In genomic region chr7:74206589-74207120, GRCh38 we compare ENCODE assay signal across 8 cellular contexts. TPM values are rescaled to one million over a fixed set of nuclear protein-coding genes. Genes with fewer than 3 reads are reported as not detected.
DNase-seq lines count a peak whose midpoint lies in the region; ATAC-seq, FAIRE-seq and TF ChIP-seq lines count a peak whose summit lies in the region.

No MANE protein-coding gene starts in this region.

- H3K36me3 Mint-ChIP-seq in CD4-positive, alpha-beta T cell (ENCODE audit: low read depth), result no peaks in the 10 kb centered on the region
- H3K36me3 Mint-ChIP-seq in activated CD4-positive, alpha-beta T cell treated with anti-CD3 and anti-CD28 coated beads, Interleukin-2, amount 10 ng/mL, durations not matched to agents 24 days and 14 days (ENCODE audit: low read depth), result no peaks in the 10 kb centered on the region

- intact Hi-C loops in CD4-positive, alpha-beta T cell (cut with DNase I, micrococcal nuclease), result loop anchor here (1.0 to 10.0 kb wide), 2 partner anchors 68 to 195 kb away; no protein-coding TSS in a partner anchor
- intact Hi-C loops in activated CD4-positive, alpha-beta T cell treated with anti-CD3 and anti-CD28 coated beads, Interleukin-2, amount 10 ng/mL, durations not matched to agents 24 days and 14 days (cut with micrococcal nuclease), result loop anchor here (1.0 to 5.0 kb wide), 3 partner anchors 46 to 195 kb away; partner anchors contain the start of gene RFC2
- intact Hi-C loops in left lung (cut with DNase I), result loop anchor here in 1 of 2 donors (5.0 kb wide), 1 partner anchor 196 kb away; no protein-coding TSS in a partner anchor

- no peaks in the 10 kb centered on the region for H3K9me3 ChIP-seq in CD4-positive, alpha-beta T cell (ENCODE audit: control insufficient read depth, low read length)
- no peaks in the 10 kb centered on the region for H3K9me3 ChIP-seq in left lung

- FAIRE-seq in H54 (lab: Jason Lieb, UNC), result no peak

- no peak overlapping the region for H3K27ac Mint-ChIP-seq in CD4-positive, alpha-beta T cell
- no peak overlapping the region for H3K27ac Mint-ChIP-seq in activated CD4-positive, alpha-beta T cell treated with anti-CD3 and anti-CD28 coated beads, Interleukin-2, amount 10 ng/mL, durations not matched to agents 24 days and 14 days

- TF ChIP-seq POLR2A in H54 (IDR thresholded peaks at IDR 0.05; ENCODE audit: low read depth, low read length), result no peak

- POLR2A ChIA-PET in CD4-positive, alpha-beta T cell (lab: Charles Lee), result interaction anchor here (0.8 kb wide), 1 partner anchor 1959 kb away, joined by 3 read pairs; no protein-coding TSS in a partner anchor

- H3K4me3 Mint-ChIP-seq in CD4-positive, alpha-beta T cell, result no peak overlapping the region
- H3K4me3 Mint-ChIP-seq in activated CD4-positive, alpha-beta T cell treated with anti-CD3 and anti-CD28 coated beads, Interleukin-2, amount 10 ng/mL, durations not matched to agents 24 days and 14 days, result peak overlapping the region; percentile 51

- peak; percentile 77 for ATAC-seq in CD4-positive, alpha-beta T cell (ENCODE audit: poor library complexity)
- ATAC-seq in left lung (peak; percentile 94), GM18519 (IDR thresholded peaks at IDR 0.05; ENCODE audit: low FRiP score, unreplicated experiment) (no peak)

- CTCF ChIA-PET in CD4-positive, alpha-beta T cell (lab: Charles Lee), result interaction anchor here (0.6 to 4.3 kb wide), 18 partner anchors 9 to 194 kb away, joined by 3 to 38 read pairs (median 4); partner anchors contain the start of gene EIF4H

- H3K27me3 Mint-ChIP-seq in CD4-positive, alpha-beta T cell, result peaks cover 5% of the 10 kb centered on the region
- H3K27me3 Mint-ChIP-seq in activated CD4-positive, alpha-beta T cell treated with anti-CD3 and anti-CD28 coated beads, Interleukin-2, amount 10 ng/mL, durations not matched to agents 24 days and 14 days, result no peaks in the 10 kb centered on the region

- H3K4me1 ChIP-seq in left lung, result peaks cover 0 to 37% of the 10 kb centered on the region in 2 donors

- DNase-seq in CD4-positive, alpha-beta T cell, result peak; percentile 61 to 84 (median 74)
- DNase-seq in H54 (ENCODE audit: insufficient read length, low spot score), result peak; percentile 61
- peak; percentile 65 for DNase-seq in NCI-H2227 treated with DMSO at 0.1 percent for 48 hours (lab: John Stamatoyannopoulos, UW)
- DNase-seq in activated CD4-positive, alpha-beta T cell treated with anti-CD3 and anti-CD28 coated beads, Interleukin-2, amount 10 ng/mL, durations not matched to agents 24 days and 14 days, result peak; percentile 95
- peak; percentile 75 for DNase-seq in choroid plexus epithelial cell (ENCODE audit: low read depth)
- DNase-seq in left lung, result peak; percentile 87 to 97
- peak; percentile 80 for DNase-seq in stimulated activated CD4-positive, alpha-beta T cell treated with anti-CD3 and anti-CD28 coated beads, Interleukin-4, amount 100 ng/mL, for 1 hour

- H3K4me1 Mint-ChIP-seq in CD4-positive, alpha-beta T cell (ENCODE audit: low read depth), result peaks cover 13% of the 10 kb centered on the region
- peaks cover 21% of the 10 kb centered on the region for H3K4me1 Mint-ChIP-seq in activated CD4-positive, alpha-beta T cell treated with anti-CD3 and anti-CD28 coated beads, Interleukin-2, amount 10 ng/mL, durations not matched to agents 24 days and 14 days

- H3K4me3 ChIP-seq in choroid plexus epithelial cell (ENCODE audit: low read depth, low read length) (peak overlapping the region; percentile 28), left lung (peak overlapping the region in 1 of 2 donors; percentile 1)

- no peaks in the 10 kb centered on the region for H3K9me3 Mint-ChIP-seq in CD4-positive, alpha-beta T cell
- no peaks in the 10 kb centered on the region for H3K9me3 Mint-ChIP-seq in activated CD4-positive, alpha-beta T cell treated with anti-CD3 and anti-CD28 coated beads, Interleukin-2, amount 10 ng/mL, durations not matched to agents 24 days and 14 days

- H3K36me3 ChIP-seq in left lung, result no peaks in the 10 kb centered on the region

- no peak overlapping the region for H3K27ac ChIP-seq in CD4-positive, alpha-beta T cell (ENCODE audit: low read depth, low read length)
- no peak overlapping the region for H3K27ac ChIP-seq in left lung

- no peaks in the 10 kb centered on the region for H3K27me3 ChIP-seq in CD4-positive, alpha-beta T cell (ENCODE audit: control insufficient read depth, insufficient read depth, low read length)
- no peaks in the 10 kb centered on the region for H3K27me3 ChIP-seq in left lung

- TF ChIP-seq CTCF in CD4-positive, alpha-beta T cell (IDR thresholded peaks at IDR 0.05), result peak; percentile 96
- peak; percentile 92 for TF ChIP-seq CTCF in choroid plexus epithelial cell (conservative IDR thresholded peaks at IDR 0.05; ENCODE audit: low read depth, low read length)
- peak; percentile 92 to 98 for TF ChIP-seq CTCF in left lung (IDR thresholded peaks at IDR 0.05)

RNA-seq across cellular contexts. Expression of gene LAT2, which starts 3.2 kb away (rescaled TPM):
- 1 to 10 TPM; 1.7 to 2.4 TPM for total RNA-seq in CD4-positive, alpha-beta T cell
- total RNA-seq in activated CD4-positive, alpha-beta T cell treated with anti-CD3 and anti-CD28 coated beads, Interleukin-2, amount 10 ng/mL, durations not matched to agents 24 days and 14 days, result 13.8 and 16.9 TPM in 2 replicates
- 10 to 100 TPM; 17.1 to 64.7 TPM for total RNA-seq in left lung

RNA-seq across cellular contexts. Expression of gene EIF4H, which starts 32.5 kb away (rescaled TPM):
- total RNA-seq in CD4-positive, alpha-beta T cell, result 100 to 1,000 TPM; 311 to 316 TPM
- 384 and 389 TPM in 2 replicates for total RNA-seq in activated CD4-positive, alpha-beta T cell treated with anti-CD3 and anti-CD28 coated beads, Interleukin-2, amount 10 ng/mL, durations not matched to agents 24 days and 14 days
- total RNA-seq in left lung, result 100 to 1,000 TPM; 203 to 259 TPM

RNA-seq across cellular contexts. Expression of gene RFC2, which starts 47.5 kb away (rescaled TPM):
- 1 to 10 TPM; 8.5 to 9.6 TPM for total RNA-seq in CD4-positive, alpha-beta T cell
- total RNA-seq in activated CD4-positive, alpha-beta T cell treated with anti-CD3 and anti-CD28 coated beads, Interleukin-2, amount 10 ng/mL, durations not matched to agents 24 days and 14 days, result 88.0 and 94.7 TPM in 2 replicates
- 10 to 100 TPM; 17.0 to 24.5 TPM for total RNA-seq in left lung
